Comparison of ENCODE assay signal across 8 cellular contexts in the genomic region with DNA sequence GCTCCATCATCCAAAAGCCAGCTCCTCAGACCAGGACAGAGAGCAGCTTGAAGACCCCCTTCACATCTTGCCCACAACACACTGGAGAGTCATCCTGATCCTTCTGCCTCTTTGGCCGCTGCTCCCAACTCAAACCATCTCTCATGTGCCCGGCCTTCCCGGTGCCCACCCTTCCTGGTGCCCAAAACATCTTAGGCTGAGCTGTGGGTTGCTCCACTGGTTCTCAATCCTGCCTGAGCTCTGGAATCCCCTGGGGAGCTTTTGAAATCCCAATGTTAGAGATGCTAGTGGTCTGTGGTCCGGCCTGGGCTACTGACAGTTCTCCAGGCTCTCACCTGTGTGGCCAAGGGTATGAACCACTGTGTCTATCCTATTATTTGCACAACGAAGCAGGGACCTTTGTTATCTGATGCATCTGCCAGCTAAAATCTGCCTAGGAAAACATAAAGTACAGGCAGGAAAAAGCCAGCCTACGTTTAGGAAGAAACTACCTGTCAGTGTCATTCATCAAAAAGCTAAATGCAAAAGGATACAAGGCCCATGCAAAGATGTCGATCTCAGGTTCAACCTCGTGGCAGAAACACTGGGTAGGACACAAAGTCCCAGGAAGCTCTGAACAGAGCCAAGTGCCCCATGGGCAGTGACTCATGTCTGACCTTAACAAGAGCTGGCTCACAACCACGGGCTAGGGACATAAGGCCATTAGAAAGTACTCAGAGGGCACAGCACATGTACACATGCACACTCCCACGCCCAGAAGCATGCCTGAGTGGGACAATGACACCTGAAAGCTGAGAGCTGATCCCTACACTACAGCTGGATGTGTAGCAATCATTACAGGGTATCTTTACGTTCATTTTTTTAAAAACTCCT. TPM values are rescaled to one million over a fixed set of nuclear protein-coding genes. Genes with fewer than 3 reads are reported as not detected.
DNase-seq lines count a peak whose midpoint lies in the region; ATAC-seq and TF ChIP-seq lines count a peak whose summit lies in the region.
"Had no signal": no experiment of that assay in that cellular context is flagged by ENCODE, and none has a peak within 500 bp of the region (broad histone marks: within the 10 kb centered on the region; RNA-seq: fewer than 3 reads in every experiment).

No MANE protein-coding gene starts in this region.

- intact Hi-C loops in ascending aorta (cut with DNase I) = loop anchor here (2.0 to 10.0 kb wide), 3 partner anchors 30 to 556 kb away; a partner anchor contains a TSS
- intact Hi-C loops in testis (cut with DNase I; ENCODE audit: low total_unique reads) = no loop called here

- TF ChIP-seq POLR2A in testis (IDR thresholded peaks at IDR 0.05) = no peak

- DNase-seq in LHCN-M2 (ENCODE audit: low read depth) (peak; percentile 95), ascending aorta (ENCODE audit: low spot score in 2 of 2) (peak; percentile 87 to 95), islet precursor cell (peak; percentile 82), testis (peak; percentile 68), ecto neural progenitor cell (ENCODE audit: low spot score) (no peak), iPS-NIHi11 (ENCODE audit: low spot score) (no peak)

- TF ChIP-seq CTCF in ascending aorta (IDR thresholded peaks at IDR 0.05) (no peak), testis (IDR thresholded peaks at IDR 0.05) (no peak)

- no peak overlapping the region for H3K4me3 ChIP-seq in ascending aorta
- H3K4me3 ChIP-seq in testis = no peak overlapping the region

- peaks cover 8 to 47% of the 10 kb centered on the region in 2 donors for H3K4me1 ChIP-seq in ascending aorta
- peaks cover 14% of the 10 kb centered on the region for H3K4me1 ChIP-seq in testis

- 61 to 63% methylated on average over 10 to 11 of the region's 11 CpGs for WGBS in testis, 2 donors

- H3K27me3 ChIP-seq in ascending aorta = no peaks in the 10 kb centered on the region
- no peaks in the 10 kb centered on the region for H3K27me3 ChIP-seq in testis

- H3K9me3 ChIP-seq in ascending aorta (no peaks in the 10 kb centered on the region), testis (no peaks in the 10 kb centered on the region)

- no peaks in the 10 kb centered on the region for H3K36me3 ChIP-seq in ascending aorta
- no peaks in the 10 kb centered on the region for H3K36me3 ChIP-seq in testis (ENCODE audit: low read depth, missing control alignments)

- H3K27ac ChIP-seq in ascending aorta (peak overlapping the region; percentile 80 to 84), testis (peak overlapping the region in 1 of 2 donors; percentile 17)

- no peak for ATAC-seq in GM18868 (IDR thresholded peaks at IDR 0.05; ENCODE audit: unreplicated experiment)
- ATAC-seq: activated CD4-positive, CD25-positive, alpha-beta regulatory T cell treated with anti-CD3 and anti-CD28 coated beads, Interleukin-2, amount 50 U/mL, for 24 hours had no signal

RNA-seq across cellular contexts. Expression of a gene that starts 30.8 kb away (rescaled TPM):
- total RNA-seq in LHCN-M2 (2014; rRNA removed) (7.1 and 11.5 TPM in 2 replicates), ascending aorta (17.8 TPM), testis (100 to 1,000 TPM in 1 of 2 donors, 10 to 100 TPM in 1; 90.1 to 125 TPM)
- 1.8 TPM for polyA plus RNA-seq in LHCN-M2 (2012)
- 62.2 TPM for polyA plus RNA-seq in testis (ENCODE audit: insufficient read depth, low read depth, low replicate concordance)

Comparison
In these comparisons a context has a peak if more than half of its experiments do, and no peak if none do; other contexts are left out.
1. DNase-seq: peak in LHCN-M2 (single experiment), ascending aorta (2 of 2), islet precursor cell (single experiment) and testis (single experiment); none in ecto neural progenitor cell (single experiment) and iPS-NIHi11 (single experiment).